In genomic region chr16:88178251-88178650, GRCh38 we compare ENCODE assay signal across 6 cellular contexts.
A peak's percentile ranks its signal among the peaks of the same experiment; 100 is the strongest.
DNase-seq lines count a peak whose midpoint lies in the region; ATAC-seq and TF ChIP-seq lines count a peak whose summit lies in the region.
"Not testable (repeated sequence)": the region's sequence is repeated elsewhere in the genome, so short reads cannot be mapped to it uniquely, and the experiment has no call there.

No MANE protein-coding gene starts in this region.

- H3K9me3 ChIP-seq in colonic mucosa, vagina: not testable (repeated sequence)

- not testable (repeated sequence) for H3K9ac ChIP-seq in colonic mucosa (ENCODE audit: low read depth in 2 of 2, low read length in 2 of 2)

- not testable (repeated sequence) for H3K4me3 ChIP-seq in colonic mucosa, vagina

- not testable (repeated sequence) for TF ChIP-seq CTCF in colonic mucosa (IDR thresholded peaks at IDR 0.05); type B pancreatic cell (conservative IDR thresholded peaks at IDR 0.05); vagina (IDR thresholded peaks at IDR 0.05)

- H3K27me3 ChIP-seq in colonic mucosa, vagina: not testable (repeated sequence)

- peak; percentile 7 for DNase-seq in activated CD8-positive, alpha-beta memory T cell treated with anti-CD3 and anti-CD28 coated beads, Interleukin-2, amount 50 U/mL, for 48 hours
- DNase-seq in colonic mucosa (peak; percentile 4), mesenteric fat pad (ENCODE audit: low spot score) (peak; percentile 33), sciatic nerve (ENCODE audit: low spot score) (peak; percentile 36), type B pancreatic cell (ENCODE audit: extremely low spot score, unreplicated experiment) (peak; percentile 25), vagina (ENCODE audit: extremely low spot score in 2 of 2) (peak; percentile 42 to 46)

- H3K4me1 Mint-ChIP-seq in type B pancreatic cell (ENCODE audit: unreplicated experiment) = not testable (repeated sequence)

- not testable (repeated sequence) for H3K4me1 ChIP-seq in colonic mucosa, vagina

- not testable (repeated sequence) for ATAC-seq in sciatic nerve

- H3K9me3 Mint-ChIP-seq in type B pancreatic cell = not testable (repeated sequence)

- not testable (repeated sequence) for H3K27ac ChIP-seq in colonic mucosa, vagina

- H3K36me3 Mint-ChIP-seq in type B pancreatic cell = not testable (repeated sequence)

- not testable (repeated sequence) for H3K27me3 Mint-ChIP-seq in type B pancreatic cell

- not testable (repeated sequence) for H3K27ac Mint-ChIP-seq in type B pancreatic cell

- not testable (repeated sequence) for H3K36me3 ChIP-seq in colonic mucosa, vagina

- not testable (repeated sequence) for H3K4me3 Mint-ChIP-seq in type B pancreatic cell

- intact Hi-C loops in colonic mucosa (cut with DNase I); sciatic nerve (cut with DNase I); vagina (cut with DNase I): not testable (repeated sequence)

- not testable (repeated sequence) for TF ChIP-seq POLR2A in vagina (IDR thresholded peaks at IDR 0.05)
